ENCODE assay signal across 8 cellular contexts in the genomic region with DNA sequence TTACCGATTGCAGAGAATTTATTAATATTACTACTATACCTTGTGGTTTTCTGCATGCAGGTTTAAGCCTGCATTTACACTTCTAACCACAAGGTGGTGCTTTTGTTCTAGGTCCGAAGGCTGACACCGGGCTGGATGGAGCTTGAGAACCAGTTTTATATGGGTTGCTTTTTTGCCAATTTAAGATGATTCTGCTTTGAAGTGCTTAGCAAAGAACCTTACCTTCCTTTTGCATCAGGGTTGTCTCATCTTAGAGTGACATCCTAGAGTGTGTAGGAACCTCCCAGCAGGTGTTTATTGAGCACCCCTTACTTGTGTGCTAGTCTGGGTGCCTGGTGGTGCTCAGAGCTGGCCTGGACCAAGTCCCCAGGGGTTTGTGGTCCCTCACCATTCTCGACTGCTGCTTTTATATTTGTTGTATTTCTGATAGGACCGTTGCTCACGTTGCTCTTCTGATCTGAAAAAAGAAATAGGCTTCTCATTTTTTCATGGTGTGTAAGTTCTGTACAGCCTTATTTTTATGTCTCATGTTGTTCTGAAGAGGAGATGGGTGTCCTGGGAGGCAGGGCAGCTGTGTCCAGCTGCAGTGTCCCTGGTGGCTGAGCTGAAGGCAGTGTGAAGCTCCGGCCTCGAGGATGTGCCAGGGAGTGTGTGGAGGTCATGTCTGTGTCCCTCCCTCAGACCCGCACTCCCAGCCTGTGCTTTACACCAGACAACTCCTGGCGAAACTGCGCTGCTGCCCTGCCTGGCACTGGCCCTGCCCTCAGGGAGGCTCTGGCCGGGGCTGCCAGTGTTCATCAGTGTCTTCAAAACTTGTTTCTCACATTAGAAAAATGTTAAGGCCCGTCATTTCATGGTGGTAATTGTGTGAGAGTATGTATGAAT. TPM values are rescaled to one million over a fixed set of nuclear protein-coding genes. Genes with fewer than 3 reads are reported as not detected.
DNase-seq lines count a peak whose midpoint lies in the region; ATAC-seq and TF ChIP-seq lines count a peak whose summit lies in the region.

No MANE protein-coding gene starts in this region.

- no peak overlapping the region for H3K4me2 ChIP-seq in parathyroid adenoma (ENCODE audit: low read length)

- peaks cover 51% of the 10 kb centered on the region for H3K4me1 Mint-ChIP-seq in CD8-positive, alpha-beta T cell (ENCODE audit: low read depth)
- peaks cover 19% of the 10 kb centered on the region for H3K4me1 Mint-ChIP-seq in activated T-cell treated with anti-CD3 and anti-CD28 coated beads, Interleukin-2, amount 50 U/mL, for 72 hours (ENCODE audit: low read depth)

- H3K4me3 Mint-ChIP-seq in CD8-positive, alpha-beta T cell = no peak overlapping the region
- no peak overlapping the region for H3K4me3 Mint-ChIP-seq in activated T-cell treated with anti-CD3 and anti-CD28 coated beads, Interleukin-2, amount 50 U/mL, for 72 hours

- peaks cover 16% of the 10 kb centered on the region for H3K4me1 ChIP-seq in CD8-positive, alpha-beta T cell (ENCODE audit: insufficient read depth, low read length)
- peaks cover 0 to 49% (median 24%) of the 10 kb centered on the region in 3 donors for H3K4me1 ChIP-seq in gastroesophageal sphincter
- H3K4me1 ChIP-seq in parathyroid adenoma = no peaks in the 10 kb centered on the region

- TF ChIP-seq EP300 in gastroesophageal sphincter (IDR thresholded peaks at IDR 0.05) = no peak

- H2AFZ ChIP-seq in parathyroid adenoma = no peak overlapping the region

- ATAC-seq in CD8-positive, alpha-beta T cell = peak; percentile 90
- peak; percentile 61 for ATAC-seq in GM19023 (IDR thresholded peaks at IDR 0.05; ENCODE audit: unreplicated experiment)
- peak; percentile 58 for ATAC-seq in HG03442 (IDR thresholded peaks at IDR 0.05; ENCODE audit: unreplicated experiment)
- ATAC-seq in activated T-cell treated with anti-CD3 and anti-CD28 coated beads, Interleukin-2, amount 50 U/mL, for 72 hours (replicated peaks in 1 of 2) = peak; percentile 70 to 76
- peak; percentile 40 for ATAC-seq in gastroesophageal sphincter
- ATAC-seq in GM21526 (IDR thresholded peaks at IDR 0.05; ENCODE audit: low FRiP score, unreplicated experiment) = no peak

- no peaks in the 10 kb centered on the region for H3K9me3 ChIP-seq in CD8-positive, alpha-beta T cell (ENCODE audit: low read length)
- no peaks in the 10 kb centered on the region for H3K9me3 ChIP-seq in gastroesophageal sphincter
- no peaks in the 10 kb centered on the region for H3K9me3 ChIP-seq in parathyroid adenoma (ENCODE audit: control insufficient read depth, low read length)

- DNase-seq in CD8-positive, alpha-beta T cell = peak in 5 of 7 experiments; percentile 21 to 46 (median 35)
- peak; percentile 87 for DNase-seq in NCI-H748 treated with DMSO at 0.1 percent for 48 hours (lab: John Stamatoyannopoulos, UW)
- peak; percentile 39 to 42 for DNase-seq in activated T-cell treated with anti-CD3 and anti-CD28 coated beads, Interleukin-2, amount 50 U/mL, for 72 hours

- no peak overlapping the region for H3K4me3 ChIP-seq in CD8-positive, alpha-beta T cell (ENCODE audit: low read depth, low read length)
- H3K4me3 ChIP-seq in gastroesophageal sphincter (no peak overlapping the region), parathyroid adenoma (ENCODE audit: low read depth, low read length) (no peak overlapping the region)

- no peaks in the 10 kb centered on the region for H3K27me3 ChIP-seq in CD8-positive, alpha-beta T cell (ENCODE audit: insufficient read depth, low read length)
- no peaks in the 10 kb centered on the region for H3K27me3 ChIP-seq in gastroesophageal sphincter
- H3K27me3 ChIP-seq in parathyroid adenoma (ENCODE audit: control insufficient read depth, insufficient read depth, low read length) = no peaks in the 10 kb centered on the region

- no peaks in the 10 kb centered on the region for H3K9me3 Mint-ChIP-seq in CD8-positive, alpha-beta T cell
- H3K9me3 Mint-ChIP-seq in activated T-cell treated with anti-CD3 and anti-CD28 coated beads, Interleukin-2, amount 50 U/mL, for 72 hours = no peaks in the 10 kb centered on the region

- peaks cover 19% of the 10 kb centered on the region for H3K79me2 ChIP-seq in parathyroid adenoma

- peaks cover 32% of the 10 kb centered on the region for H3K36me3 Mint-ChIP-seq in CD8-positive, alpha-beta T cell
- peaks cover 4% of the 10 kb centered on the region in 2 donors for H3K36me3 Mint-ChIP-seq in activated T-cell treated with anti-CD3 and anti-CD28 coated beads, Interleukin-2, amount 50 U/mL, for 72 hours (ENCODE audit: insufficient read depth in 2 of 2)

- TF ChIP-seq POLR2A in gastroesophageal sphincter (IDR thresholded peaks at IDR 0.05) = no peak

- peak; percentile 88 for TF ChIP-seq CTCF in CD8-positive, alpha-beta T cell (IDR thresholded peaks at IDR 0.05)
- TF ChIP-seq CTCF in gastroesophageal sphincter (IDR thresholded peaks at IDR 0.05) = peak in 3 of 4 experiments; percentile 71 to 89 (median 78)
- peak; percentile 75 for TF ChIP-seq CTCF in parathyroid adenoma (IDR thresholded peaks at IDR 0.05)

- H3K27ac ChIP-seq in CD8-positive, alpha-beta T cell (ENCODE audit: low read depth, low read length) = no peak overlapping the region
- H3K27ac ChIP-seq in gastroesophageal sphincter (peak overlapping the region in 1 of 4 donors; percentile 35), parathyroid adenoma (no peak overlapping the region)

- no peaks in the 10 kb centered on the region for H3K27me3 Mint-ChIP-seq in CD8-positive, alpha-beta T cell (ENCODE audit: low read depth)
- H3K27me3 Mint-ChIP-seq in activated T-cell treated with anti-CD3 and anti-CD28 coated beads, Interleukin-2, amount 50 U/mL, for 72 hours (ENCODE audit: low read depth) = no peaks in the 10 kb centered on the region

- WGBS in gastroesophageal sphincter (ENCODE audit: low coverage in 1 of 2), 2 donors = 17 to 36% methylated on average over 4 to 5 of the region's 13 CpGs

- H3K9ac ChIP-seq in parathyroid adenoma = no peak overlapping the region

- POLR2A ChIA-PET in CD8-positive, alpha-beta T cell (lab: Charles Lee) = no interaction called here

- intact Hi-C loops in CD8-positive, alpha-beta T cell (cut with DNase I, micrococcal nuclease) = loop anchor here (2.0 to 5.0 kb wide), 2 partner anchors 99 to 100 kb away; no protein-coding TSS in a partner anchor

- H3K36me3 ChIP-seq in CD8-positive, alpha-beta T cell (ENCODE audit: insufficient read depth, low read length) = no peaks in the 10 kb centered on the region
- peaks cover 0 to 15% of the 10 kb centered on the region in 2 donors for H3K36me3 ChIP-seq in gastroesophageal sphincter
- no peaks in the 10 kb centered on the region for H3K36me3 ChIP-seq in parathyroid adenoma (ENCODE audit: control insufficient read depth, insufficient read depth, low read length)

- CTCF ChIA-PET in CD8-positive, alpha-beta T cell (lab: Charles Lee) = interaction anchor here (0.5 to 2.0 kb wide), 18 partner anchors 9 to 349 kb away, joined by 3 to 14 read pairs (median 3); no protein-coding TSS in a partner anchor

- peak overlapping the region; percentile 60 for H3K27ac Mint-ChIP-seq in CD8-positive, alpha-beta T cell
- H3K27ac Mint-ChIP-seq in activated T-cell treated with anti-CD3 and anti-CD28 coated beads, Interleukin-2, amount 50 U/mL, for 72 hours = peak overlapping the region; percentile 66

RNA-seq across cellular contexts. Expression of a gene that starts 54.3 kb away (rescaled TPM):
- total RNA-seq in CD8-positive, alpha-beta T cell = 10 to 100 TPM; 83.1 to 86.2 TPM
- 10 to 100 TPM; 67.5 to 69.3 TPM for total RNA-seq in activated T-cell treated with anti-CD3 and anti-CD28 coated beads, Interleukin-2, amount 50 U/mL, for 72 hours
- 10 to 100 TPM; 49.2 to 79.7 (median 64.7) TPM for total RNA-seq in gastroesophageal sphincter

Comparison
In these comparisons a context has a peak if more than half of its experiments do, and no peak if none do; other contexts are left out.
1. DNase-seq: peak in every context shown above with its lines; median percentile 87 in NCI-H748 treated with DMSO at 0.1 percent for 48 hours; 40 in activated T-cell treated with anti-CD3 and anti-CD28 coated beads, Interleukin-2, amount 50 U/mL, for 72 hours; 35 in CD8-positive, alpha-beta T cell.